12 cellular contexts compared by ENCODE assay signal in the genomic region with DNA sequence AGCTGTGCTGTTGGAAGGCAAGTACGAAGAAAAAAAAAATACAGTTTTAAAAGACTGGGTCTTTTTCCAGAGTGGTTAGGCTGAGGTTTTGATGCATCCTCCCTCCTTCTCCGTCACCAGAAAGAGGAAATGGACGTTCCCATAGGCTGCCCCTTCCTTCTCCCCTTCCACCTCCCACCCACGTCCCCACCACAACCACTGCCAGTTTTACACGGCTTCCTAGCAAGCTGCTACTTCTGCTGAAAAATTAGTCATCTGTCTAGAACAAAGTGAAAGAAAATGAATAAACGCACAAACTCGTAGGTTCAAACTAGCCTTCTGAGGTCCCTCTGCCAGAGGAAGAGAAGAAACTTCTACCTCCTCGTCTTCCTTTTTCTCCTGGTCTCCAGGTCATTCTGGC.
A peak's percentile ranks its signal among the peaks of the same experiment; 100 is the strongest.
DNase-seq lines count a peak whose midpoint lies in the region; ATAC-seq and TF ChIP-seq lines count a peak whose summit lies in the region.
"Had no signal": no experiment of that assay in that cellular context is flagged by ENCODE, and none has a peak within 500 bp of the region (broad histone marks: within the 10 kb centered on the region; RNA-seq: fewer than 3 reads in every experiment).

No MANE protein-coding gene starts in this region.

- H3K9me3 Mint-ChIP-seq in glutamatergic neuron (ENCODE audit: unreplicated experiment) = peaks cover 1% of the 10 kb centered on the region
- no peaks in the 10 kb centered on the region for H3K9me3 Mint-ChIP-seq in stimulated activated naive B cell treated with anti-CD40 and anti-IgM and Interleukin-4, amounts not matched to agents 10 μg/mL and 1 μg/mL and 100 μg/mL, for 72 hours
- no peaks in the 10 kb centered on the region for H3K9me3 Mint-ChIP-seq in chondrocyte (ENCODE audit: low read depth)

- intact Hi-C loops in mucosa of descending colon (cut with DNase I, micrococcal nuclease) = no loop called here

- no peak overlapping the region for H3K4me3 Mint-ChIP-seq in glutamatergic neuron (ENCODE audit: unreplicated experiment)
- H3K4me3 Mint-ChIP-seq in stimulated activated naive B cell treated with anti-CD40 and anti-IgM and Interleukin-4, amounts not matched to agents 10 μg/mL and 1 μg/mL and 100 μg/mL, for 72 hours = peak overlapping the region; percentile 39 to 41
- H3K4me3 Mint-ChIP-seq in chondrocyte (ENCODE audit: unreplicated experiment) = no peak overlapping the region

- no peaks in the 10 kb centered on the region for H3K9me3 ChIP-seq in mucosa of descending colon
- H3K9me3 ChIP-seq: HAP-1 had no signal

- TF ChIP-seq CTCF in glutamatergic neuron (IDR thresholded peaks at IDR 0.05; ENCODE audit: partially characterized antibody, unreplicated experiment) (no peak), mucosa of descending colon (IDR thresholded peaks at IDR 0.05) (no peak), chondrocyte (IDR thresholded peaks at IDR 0.05) (no peak)

- H3K4me1 Mint-ChIP-seq in glutamatergic neuron (ENCODE audit: low read depth, unreplicated experiment) (peaks cover 24% of the 10 kb centered on the region), chondrocyte (ENCODE audit: low read depth) (peaks cover 4% of the 10 kb centered on the region)
- peaks cover 13 to 26% of the 10 kb centered on the region in 2 donors for H3K4me1 Mint-ChIP-seq in stimulated activated naive B cell treated with anti-CD40 and anti-IgM and Interleukin-4, amounts not matched to agents 10 μg/mL and 1 μg/mL and 100 μg/mL, for 72 hours

- ATAC-seq in stimulated activated naive B cell treated with anti-CD40 and anti-IgM and Interleukin-4, amounts not matched to agents 10 μg/mL and 1 μg/mL and 100 μg/mL, for 72 hours (replicated peaks) = peak; percentile 93
- no peak for ATAC-seq in mucosa of descending colon
- ATAC-seq: HepG2 had no signal

- H3K27me3 Mint-ChIP-seq in glutamatergic neuron (ENCODE audit: unreplicated experiment) (no peaks in the 10 kb centered on the region), chondrocyte (ENCODE audit: low read depth) (no peaks in the 10 kb centered on the region)
- no peaks in the 10 kb centered on the region for H3K27me3 Mint-ChIP-seq in stimulated activated naive B cell treated with anti-CD40 and anti-IgM and Interleukin-4, amounts not matched to agents 10 μg/mL and 1 μg/mL and 100 μg/mL, for 72 hours

- no peaks in the 10 kb centered on the region for H3K4me1 ChIP-seq in mucosa of descending colon (ENCODE audit: low read depth)

- H3K36me3 ChIP-seq in mucosa of descending colon (ENCODE audit: low read depth) = no peaks in the 10 kb centered on the region

- H3K27ac Mint-ChIP-seq in glutamatergic neuron (ENCODE audit: unreplicated experiment) (peak overlapping the region; percentile 28), chondrocyte (ENCODE audit: unreplicated experiment) (no peak overlapping the region)
- peak overlapping the region; percentile 90 for H3K27ac Mint-ChIP-seq in stimulated activated naive B cell treated with anti-CD40 and anti-IgM and Interleukin-4, amounts not matched to agents 10 μg/mL and 1 μg/mL and 100 μg/mL, for 72 hours

- no peak overlapping the region for H3K4me3 ChIP-seq in mucosa of descending colon
- H3K4me3 ChIP-seq: dorsolateral prefrontal cortex, HAP-1 had no signal

- DNase-seq in activated CD4-positive, alpha-beta T cell treated with anti-CD3 and anti-CD28 coated beads for 24 hours (ENCODE audit: low read depth in 2 of 2) = peak; percentile 33 to 51
- no peak for DNase-seq in activated CD4-positive, alpha-beta T cell treated with anti-CD3 and anti-CD28 coated beads for 1 hour
- DNase-seq in activated CD4-positive, alpha-beta T cell treated with anti-CD3 and anti-CD28 coated beads for 4 hours = peak; percentile 5 to 12
- DNase-seq in glutamatergic neuron (no peak), foreskin melanocyte (no peak), mucosa of descending colon (no peak), chondrocyte (ENCODE audit: low spot score) (no peak)
- peak; percentile 73 for DNase-seq in stimulated activated naive B cell treated with anti-CD40 and anti-IgM and Interleukin-4, amounts not matched to agents 10 μg/mL and 1 μg/mL and 100 μg/mL, for 72 hours
- DNase-seq: NCI-H748 treated with DMSO at 0.1 percent for 48 hours had no signal

- H3K36me3 Mint-ChIP-seq in glutamatergic neuron (ENCODE audit: unreplicated experiment) (no peaks in the 10 kb centered on the region), chondrocyte (ENCODE audit: low read depth) (peaks cover 26% of the 10 kb centered on the region)
- H3K36me3 Mint-ChIP-seq in stimulated activated naive B cell treated with anti-CD40 and anti-IgM and Interleukin-4, amounts not matched to agents 10 μg/mL and 1 μg/mL and 100 μg/mL, for 72 hours = peaks cover 20 to 42% of the 10 kb centered on the region in 2 donors

Comparison
In these comparisons a context has a peak if more than half of its experiments do, and no peak if none do; other contexts are left out.
1. DNase-seq: peak in activated CD4-positive, alpha-beta T cell treated with anti-CD3 and anti-CD28 coated beads for 24 hours (2 of 2), activated CD4-positive, alpha-beta T cell treated with anti-CD3 and anti-CD28 coated beads for 4 hours (2 of 2) and stimulated activated naive B cell treated with anti-CD40 and anti-IgM and Interleukin-4, amounts not matched to agents 10 μg/mL and 1 μg/mL and 100 μg/mL, for 72 hours (single experiment); none in activated CD4-positive, alpha-beta T cell treated with anti-CD3 and anti-CD28 coated beads for 1 hour (single experiment), glutamatergic neuron (single experiment), foreskin melanocyte (single experiment), mucosa of descending colon (0 of 3) and chondrocyte (single experiment).
2. H3K4me3 Mint-ChIP-seq: peak in stimulated activated naive B cell treated with anti-CD40 and anti-IgM and Interleukin-4, amounts not matched to agents 10 μg/mL and 1 μg/mL and 100 μg/mL, for 72 hours (2 of 2); none in glutamatergic neuron (single experiment) and chondrocyte (single experiment).